ENCODE assay signal across 13 cellular contexts in the genomic region with DNA sequence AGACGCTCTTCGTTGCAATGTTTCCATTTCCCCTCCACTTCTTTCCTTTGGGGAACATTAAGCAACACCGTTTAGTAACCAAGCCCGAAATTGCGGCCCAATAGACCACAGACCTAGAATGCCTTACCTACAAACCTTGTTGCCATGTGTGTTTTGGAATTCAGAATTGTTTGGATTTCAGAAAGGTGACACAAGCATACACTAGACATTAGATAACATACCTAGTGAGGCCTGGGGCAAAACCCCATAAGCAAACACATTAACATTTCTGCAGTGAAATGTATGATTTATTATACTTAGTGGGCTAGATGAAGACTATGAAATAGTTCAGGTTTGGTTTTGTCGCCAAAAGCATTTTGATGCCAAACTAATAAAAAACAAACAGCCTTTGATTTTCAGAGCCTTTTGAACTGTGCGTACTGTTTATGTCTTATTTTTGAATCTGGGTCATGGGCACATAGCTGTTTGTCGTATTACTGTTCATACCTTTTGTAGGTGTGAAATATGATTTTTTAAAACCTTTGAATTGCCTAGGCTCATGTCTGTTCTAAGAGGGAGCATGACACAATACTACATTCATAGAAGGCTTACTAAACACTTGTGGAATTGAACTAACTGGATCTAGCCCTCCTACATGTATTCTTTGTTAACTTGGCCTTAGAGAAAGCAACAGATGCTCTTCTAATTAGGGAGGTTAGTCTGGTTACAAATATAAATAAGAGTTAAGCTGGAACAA.
DNase-seq lines count a peak whose midpoint lies in the region; ATAC-seq, FAIRE-seq and TF ChIP-seq lines count a peak whose summit lies in the region.
"Had no signal": no experiment of that assay in that cellular context is flagged by ENCODE, and none has a peak within 500 bp of the region (broad histone marks: within the 10 kb centered on the region; RNA-seq: fewer than 3 reads in every experiment).

No MANE protein-coding gene starts in this region.

- H3K27ac Mint-ChIP-seq in stimulated activated effector memory CD8-positive, alpha-beta T cell treated with anti-CD3 and anti-CD28 coated beads, Interleukin-12 subunit alpha, Interleukin-12 subunit beta, amount 100 ng/mL, for 72 hours, result no peak overlapping the region
- H3K27ac Mint-ChIP-seq: CD4-positive, alpha-beta memory T cell had no signal

- H3K4me1 Mint-ChIP-seq in stimulated activated effector memory CD8-positive, alpha-beta T cell treated with anti-CD3 and anti-CD28 coated beads, Interleukin-12 subunit alpha, Interleukin-12 subunit beta, amount 100 ng/mL, for 72 hours, result no peaks in the 10 kb centered on the region
- H3K4me1 Mint-ChIP-seq: CD4-positive, alpha-beta memory T cell had no signal

- no peaks in the 10 kb centered on the region for H4K20me1 ChIP-seq in HepG2 (ENCODE audit: insufficient read depth, low read length)

- intact Hi-C loops in HepG2 (cut with micrococcal nuclease; ENCODE audit: unreplicated experiment) (no loop called here), right lobe of liver (cut with DNase I) (no loop called here), psoas muscle (cut with DNase I) (loop anchor here (5.0 to 10.0 kb wide), 2 partner anchors 231 to 233 kb away; no protein-coding TSS in a partner anchor)

- H3K27me3 ChIP-seq in HepG2 (ENCODE audit: control insufficient read depth in 1 of 2, insufficient read depth in 2 of 2, low read length in 2 of 2) (no peaks in the 10 kb centered on the region), right lobe of liver (peaks cover 0 to 15% of the 10 kb centered on the region in 2 donors), psoas muscle (ENCODE audit: insufficient read depth in 3 of 3, low read length in 2 of 3) (peaks cover 0 to 6% (median 0%) of the 10 kb centered on the region in 3 donors)
- H3K27me3 ChIP-seq: BE2C had no signal

- TF ChIP-seq EP300 in HepG2 (IDR thresholded peaks at IDR 0.05; ENCODE audit: low read depth in 2 of 2, low read length in 2 of 2) (no peak), HepG2 (CRISPR knock-in tag; IDR thresholded peaks at IDR 0.05; ENCODE audit: borderline replicate concordance) (no peak)

- POLR2A ChIA-PET in HepG2 (lab: Yijun Ruan, JAX), result no interaction called here

- no peaks in the 10 kb centered on the region for H3K36me3 Mint-ChIP-seq in stimulated activated effector memory CD8-positive, alpha-beta T cell treated with anti-CD3 and anti-CD28 coated beads, Interleukin-12 subunit alpha, Interleukin-12 subunit beta, amount 100 ng/mL, for 72 hours
- H3K36me3 Mint-ChIP-seq: CD4-positive, alpha-beta memory T cell had no signal

- peak; percentile 52 for FAIRE-seq in HepG2 (lab: Jason Lieb, UNC)
- peak; percentile 45 for FAIRE-seq in islet of Langerhans (lab: Jason Lieb, UNC)
- FAIRE-seq: A204.1 had no signal

- H3K4me3 ChIP-seq in HepG2 (replicated peaks in 1 of 3; ENCODE audit: insufficient read depth in 1 of 3, low read depth in 2 of 3, low read length in 3 of 3), result no peak overlapping the region
- no peak overlapping the region for H3K4me3 ChIP-seq in right lobe of liver
- no peak overlapping the region for H3K4me3 ChIP-seq in psoas muscle
- H3K4me3 ChIP-seq: HAP-1 had no signal

- peaks cover 13% of the 10 kb centered on the region for H3K4me1 ChIP-seq in HepG2 (ENCODE audit: insufficient read depth, low read length)
- H3K4me1 ChIP-seq in right lobe of liver, result no peaks in the 10 kb centered on the region
- no peaks in the 10 kb centered on the region for H3K4me1 ChIP-seq in psoas muscle
- H3K4me1 ChIP-seq: BE2C, HAP-1 had no signal

- H3K9me3 ChIP-seq in HepG2 (ENCODE audit: low read length), result no peaks in the 10 kb centered on the region
- no peaks in the 10 kb centered on the region for H3K9me3 ChIP-seq in right lobe of liver
- H3K9me3 ChIP-seq in psoas muscle, result no peaks in the 10 kb centered on the region
- H3K9me3 ChIP-seq: BE2C, HAP-1 had no signal

- H3K79me2 ChIP-seq in HepG2 (ENCODE audit: insufficient read depth, low read length), result no peaks in the 10 kb centered on the region

- no peak overlapping the region for H2AFZ ChIP-seq in HepG2 (ENCODE audit: low read length)

- in situ Hi-C loops in HepG2 (cut with HindIII; ENCODE audit: extremely low pct_ligation_motif_present, low pct_unique_long_range_greater_than_20kb), result loop anchor here (25.0 kb wide), 1 partner anchor 498 kb away; no protein-coding TSS in a partner anchor

- H3K27ac ChIP-seq in HepG2 (ENCODE audit: extremely low read length, insufficient read depth, low read length) (no peak overlapping the region), right lobe of liver (no peak overlapping the region), psoas muscle (peak overlapping the region; percentile 60)
- H3K27ac ChIP-seq: C4-2B, HL-60 had no signal

- DNase-seq in HepG2 (ENCODE audit: low spot score), result no peak
- no peak for DNase-seq in right lobe of liver
- no peak for DNase-seq in psoas muscle
- no peak for DNase-seq in hepatic stellate cell (ENCODE audit: low spot score)
- no peak for DNase-seq in DMS53 treated with DMSO at 0.1 percent for 48 hours (lab: John Stamatoyannopoulos, UW; ENCODE audit: unreplicated experiment)
- no peak for DNase-seq in stimulated activated effector memory CD8-positive, alpha-beta T cell treated with anti-CD3 and anti-CD28 coated beads, Interleukin-12 subunit alpha, Interleukin-12 subunit beta, amount 100 ng/mL, for 72 hours (ENCODE audit: low spot score in 2 of 2)
- DNase-seq: CD4-positive, alpha-beta memory T cell had no signal

- CTCF ChIA-PET in HepG2 (lab: Yijun Ruan, JAX; ENCODE audit: low intra/inter-chr PET ratio, low total read pairs), result no interaction called here

- 5% methylated on average over 8 of the region's 8 CpGs for WGBS in HepG2 (ENCODE audit: low lambda C conversion rate)
- WGBS in right lobe of liver (ENCODE audit: insufficient coverage, low coverage, low lambda C conversion rate, missing lambda C conversion rate), result 72% methylated on average over 8 of the region's 8 CpGs
- 79 to 80% (median 79%) methylated on average over 8 of the region's 8 CpGs for WGBS in psoas muscle, 3 donors

- peak overlapping the region; percentile 28 for H3K4me2 ChIP-seq in HepG2 (ENCODE audit: low read depth, low read length)

- TF ChIP-seq POLR2A in HepG2 (IDR thresholded peaks at IDR 0.05; ENCODE audit: insufficient read depth in 1 of 2, low read depth in 2 of 2, low read length in 2 of 2), result no peak
- no peak for TF ChIP-seq POLR2A in right lobe of liver (IDR thresholded peaks at IDR 0.05)

- no peak for TF ChIP-seq RAD21 in HepG2 (CRISPR knock-in tag; IDR thresholded peaks at IDR 0.05)

- ATAC-seq in HepG2 (no peak; the same call in 2 of the 3 replicates), right lobe of liver (no peak), psoas muscle (peak in 3 of 4 donors; percentile 79 to 80 (median 79))
- no peak for ATAC-seq in stimulated activated effector memory CD8-positive, alpha-beta T cell treated with anti-CD3 and anti-CD28 coated beads, Interleukin-12 subunit alpha, Interleukin-12 subunit beta, amount 100 ng/mL, for 72 hours

- H3K36me3 ChIP-seq in HepG2 (replicated peaks in 1 of 2; ENCODE audit: control insufficient read depth in 1 of 2, insufficient read depth in 2 of 2, low read length in 2 of 2), result no peaks in the 10 kb centered on the region
- no peaks in the 10 kb centered on the region for H3K36me3 ChIP-seq in right lobe of liver
- no peaks in the 10 kb centered on the region for H3K36me3 ChIP-seq in psoas muscle (ENCODE audit: insufficient read depth in 1 of 2, low read depth in 1 of 2)
- H3K36me3 ChIP-seq: BE2C, HAP-1 had no signal

- TF ChIP-seq CTCF in HepG2 (CRISPR knock-in tag; IDR thresholded peaks at IDR 0.05) (no peak), right lobe of liver (IDR thresholded peaks at IDR 0.05) (no peak), psoas muscle (IDR thresholded peaks at IDR 0.05) (no peak)

- BruUV-seq in HepG2 (replicated peaks; lab: Mats Ljungman, UMichigan), result no TSS peak

- H3K9me3 Mint-ChIP-seq in stimulated activated effector memory CD8-positive, alpha-beta T cell treated with anti-CD3 and anti-CD28 coated beads, Interleukin-12 subunit alpha, Interleukin-12 subunit beta, amount 100 ng/mL, for 72 hours, result no peaks in the 10 kb centered on the region

- H3K4me3 Mint-ChIP-seq in stimulated activated effector memory CD8-positive, alpha-beta T cell treated with anti-CD3 and anti-CD28 coated beads, Interleukin-12 subunit alpha, Interleukin-12 subunit beta, amount 100 ng/mL, for 72 hours, result no peak overlapping the region
- H3K4me3 Mint-ChIP-seq: CD4-positive, alpha-beta memory T cell had no signal

- H3K9ac ChIP-seq in HepG2 (ENCODE audit: insufficient read depth, low read depth, low read length), result no peak overlapping the region

TF ChIP-seq in HepG2, 621 proteins besides CTCF, POLR2A, EP300 and RAD21:
- TF ChIP-seq ZNF333 (CRISPR knock-in tag; IDR thresholded peaks at IDR 0.05; ENCODE audit: borderline replicate concordance), result no peak
- 0 out of 2 replicates have a peak, but pooled peaks have one; percentile 16 for TF ChIP-seq PAXIP1 (CRISPR knock-in tag; conservative IDR thresholded peaks at IDR 0.05)

Comparison
In these comparisons a context has a peak if more than half of its experiments do, and no peak if none do; other contexts are left out.
1. ATAC-seq: peak in psoas muscle (3 of 4); none in HepG2 (single experiment), right lobe of liver (0 of 4) and stimulated activated effector memory CD8-positive, alpha-beta T cell treated with anti-CD3 and anti-CD28 coated beads, Interleukin-12 subunit alpha, Interleukin-12 subunit beta, amount 100 ng/mL, for 72 hours (single experiment).
2. intact Hi-C loops: an anchor here in psoas muscle (5.0 to 10.0 kb wide); none called in HepG2 and right lobe of liver.